Comparison of ENCODE assay signal across 9 cellular contexts in genomic region chr2:9752441-9753275, GRCh38.
A peak's percentile ranks its signal among the peaks of the same experiment; 100 is the strongest.
DNase-seq lines count a peak whose midpoint lies in the region; ATAC-seq and TF ChIP-seq lines count a peak whose summit lies in the region.
"Had no signal": no experiment of that assay in that cellular context is flagged by ENCODE, and none has a peak within 500 bp of the region (broad histone marks: within the 10 kb centered on the region; RNA-seq: fewer than 3 reads in every experiment).

No MANE protein-coding gene starts in this region.

- intact Hi-C loops in activated T-helper 2 cell treated with anti-CD3 and anti-CD28 coated beads, Interferon-gamma antibody, Interleukin-2, Interleukin-4, amounts not matched to agents 10 μg/mL and 5 μg/mL and 100 μg/mL, durations not matched to agents 14 hours and 24 hours and 36 hours (cut with micrococcal nuclease) = loop anchor here (1.0 to 5.0 kb wide), 7 partner anchors 14 to 200 kb away; no protein-coding TSS in a partner anchor
- intact Hi-C loops in Caco-2 (cut with micrococcal nuclease; ENCODE audit: unreplicated experiment) (no loop called here), left ventricle myocardium superior (cut with micrococcal nuclease) (no loop called here)

- peaks cover 43% of the 10 kb centered on the region for H3K27me3 ChIP-seq in OCI-LY3 (ENCODE audit: low read depth, low read length)
- H3K27me3 ChIP-seq in Caco-2 (replicated peaks; ENCODE audit: control insufficient read depth, insufficient read depth, low read length) = no peaks in the 10 kb centered on the region

- H3K4me2 ChIP-seq in OCI-LY3 (ENCODE audit: low read length) = peak overlapping the region; percentile 88

- H3K36me3 ChIP-seq in OCI-LY3 (replicated peaks; ENCODE audit: low read depth, low read length) = no peaks in the 10 kb centered on the region
- H3K36me3 ChIP-seq in Caco-2 (ENCODE audit: control insufficient read depth, insufficient read depth, low read length) = no peaks in the 10 kb centered on the region

- DNase-seq in activated T-helper 2 cell treated with anti-CD3 and anti-CD28 coated beads, Interferon-gamma antibody, Interleukin-2, Interleukin-4, amounts not matched to agents 10 μg/mL and 5 μg/mL and 100 μg/mL, durations not matched to agents 14 hours and 24 hours and 36 hours (ENCODE audit: low spot score) = peak; percentile 67
- no peak for DNase-seq in nephron progenitor cell
- DNase-seq in Caco-2 = no peak
- no peak for DNase-seq in left ventricle myocardium superior
- no peak for DNase-seq in NCI-H1694 (lab: John Stamatoyannopoulos, UW)

- H3K4me1 ChIP-seq in OCI-LY3 (ENCODE audit: low read length) (peaks cover 40% of the 10 kb centered on the region), Caco-2 (no peaks in the 10 kb centered on the region)

- H2AFZ ChIP-seq in OCI-LY3 (ENCODE audit: low read depth, low read length) = peak overlapping the region; percentile 45; the same call in 1 of the 2 replicates

- no peaks in the 10 kb centered on the region for H3K9me3 ChIP-seq in OCI-LY3 (ENCODE audit: insufficient read depth, low read length)
- H3K9me3 ChIP-seq in Caco-2 = no peaks in the 10 kb centered on the region

- POLR2A ChIA-PET in Caco-2 (lab: Charles Lee) = no interaction called here

- TF ChIP-seq CTCF in OCI-LY3 (IDR thresholded peaks at IDR 0.05; ENCODE audit: low read depth, low read length) (no peak), nephron progenitor cell (IDR thresholded peaks at IDR 0.05) (no peak), Caco-2 (IDR thresholded peaks at IDR 0.05; ENCODE audit: insufficient read depth in 1 of 2, low read depth in 1 of 2, low read length in 1 of 2, severe bottlenecking in 1 of 2, unreplicated experiment in 1 of 2) (no peak)

- peak overlapping the region; percentile 72 for H3K4me3 ChIP-seq in OCI-LY3 (ENCODE audit: low read length)
- no peak overlapping the region for H3K4me3 ChIP-seq in Caco-2 (ENCODE audit: low read depth, low read length)

- no peaks in the 10 kb centered on the region for H3K36me3 Mint-ChIP-seq in activated T-helper 2 cell treated with anti-CD3 and anti-CD28 coated beads, Interferon-gamma antibody, Interleukin-2, Interleukin-4, amounts not matched to agents 10 μg/mL and 5 μg/mL and 100 μg/mL, durations not matched to agents 14 hours and 24 hours and 36 hours (ENCODE audit: low read depth)
- H3K36me3 Mint-ChIP-seq in nephron progenitor cell (ENCODE audit: low read depth) = no peaks in the 10 kb centered on the region
- no peaks in the 10 kb centered on the region for H3K36me3 Mint-ChIP-seq in Caco-2 (ENCODE audit: insufficient read depth, unreplicated experiment)
- H3K36me3 Mint-ChIP-seq: stimulated activated naive B cell treated with anti-CD40 and anti-IgM and Interleukin-4, amounts not matched to agents 10 μg/mL and 1 μg/mL and 100 μg/mL, for 72 hours had no signal

- no peaks in the 10 kb centered on the region for H3K79me2 ChIP-seq in OCI-LY3 (ENCODE audit: low read length)

- ATAC-seq in GM19328 (IDR thresholded peaks at IDR 0.05; ENCODE audit: unreplicated experiment) (peak; percentile 39), GM18511 (IDR thresholded peaks at IDR 0.05; ENCODE audit: unreplicated experiment) (no peak), left ventricle myocardium superior (no peak)

- peak overlapping the region; percentile 77 for H3K4me3 Mint-ChIP-seq in activated T-helper 2 cell treated with anti-CD3 and anti-CD28 coated beads, Interferon-gamma antibody, Interleukin-2, Interleukin-4, amounts not matched to agents 10 μg/mL and 5 μg/mL and 100 μg/mL, durations not matched to agents 14 hours and 24 hours and 36 hours (ENCODE audit: low read depth)
- peak overlapping the region; percentile 45 for H3K4me3 Mint-ChIP-seq in nephron progenitor cell
- no peak overlapping the region for H3K4me3 Mint-ChIP-seq in Caco-2 (ENCODE audit: unreplicated experiment)

- peaks cover 19% of the 10 kb centered on the region for H3K27me3 Mint-ChIP-seq in activated T-helper 2 cell treated with anti-CD3 and anti-CD28 coated beads, Interferon-gamma antibody, Interleukin-2, Interleukin-4, amounts not matched to agents 10 μg/mL and 5 μg/mL and 100 μg/mL, durations not matched to agents 14 hours and 24 hours and 36 hours (ENCODE audit: low read depth)
- H3K27me3 Mint-ChIP-seq in nephron progenitor cell (ENCODE audit: low read depth, poor library complexity) (peaks cover 3% of the 10 kb centered on the region), Caco-2 (ENCODE audit: insufficient read depth, unreplicated experiment) (no peaks in the 10 kb centered on the region)

- H3K27ac Mint-ChIP-seq in activated T-helper 2 cell treated with anti-CD3 and anti-CD28 coated beads, Interferon-gamma antibody, Interleukin-2, Interleukin-4, amounts not matched to agents 10 μg/mL and 5 μg/mL and 100 μg/mL, durations not matched to agents 14 hours and 24 hours and 36 hours = peak overlapping the region; percentile 92
- H3K27ac Mint-ChIP-seq in nephron progenitor cell (no peak overlapping the region), Caco-2 (ENCODE audit: unreplicated experiment) (no peak overlapping the region)
- H3K27ac Mint-ChIP-seq: stimulated activated naive B cell treated with anti-CD40 and anti-IgM and Interleukin-4, amounts not matched to agents 10 μg/mL and 1 μg/mL and 100 μg/mL, for 72 hours had no signal

- H3K4me1 Mint-ChIP-seq in activated T-helper 2 cell treated with anti-CD3 and anti-CD28 coated beads, Interferon-gamma antibody, Interleukin-2, Interleukin-4, amounts not matched to agents 10 μg/mL and 5 μg/mL and 100 μg/mL, durations not matched to agents 14 hours and 24 hours and 36 hours (ENCODE audit: low read depth) = peaks cover 53% of the 10 kb centered on the region
- peaks cover 78% of the 10 kb centered on the region for H3K4me1 Mint-ChIP-seq in nephron progenitor cell
- peaks cover 13% of the 10 kb centered on the region for H3K4me1 Mint-ChIP-seq in Caco-2 (ENCODE audit: low read depth, unreplicated experiment)

- CTCF ChIA-PET in Caco-2 (lab: Charles Lee) = no interaction called here

- H3K27ac ChIP-seq in OCI-LY3 (ENCODE audit: low read length) = no peak overlapping the region

- no peaks in the 10 kb centered on the region for H4K20me1 ChIP-seq in OCI-LY3 (ENCODE audit: insufficient read depth, low read length)

- no peaks in the 10 kb centered on the region for H3K9me3 Mint-ChIP-seq in activated T-helper 2 cell treated with anti-CD3 and anti-CD28 coated beads, Interferon-gamma antibody, Interleukin-2, Interleukin-4, amounts not matched to agents 10 μg/mL and 5 μg/mL and 100 μg/mL, durations not matched to agents 14 hours and 24 hours and 36 hours
- H3K9me3 Mint-ChIP-seq in nephron progenitor cell (no peaks in the 10 kb centered on the region), Caco-2 (ENCODE audit: unreplicated experiment) (no peaks in the 10 kb centered on the region)
- H3K9me3 Mint-ChIP-seq: stimulated activated naive B cell treated with anti-CD40 and anti-IgM and Interleukin-4, amounts not matched to agents 10 μg/mL and 1 μg/mL and 100 μg/mL, for 72 hours had no signal

- peak overlapping the region; percentile 34; the same call in 1 of the 2 replicates for H3K9ac ChIP-seq in OCI-LY3 (ENCODE audit: low read length)

- no TSS peak for BruUV-seq in Caco-2 (replicated peaks; lab: Mats Ljungman, UMichigan)
